In genomic region chr7:80078159-80078731, GRCh38 we compare ENCODE assay signal across 8 cellular contexts. TPM values are rescaled to one million over a fixed set of nuclear protein-coding genes. Genes with fewer than 3 reads are reported as not detected.
A peak's percentile ranks its signal among the peaks of the same experiment; 100 is the strongest.
DNase-seq lines count a peak whose midpoint lies in the region; ATAC-seq, FAIRE-seq and TF ChIP-seq lines count a peak whose summit lies in the region.

No MANE protein-coding gene starts in this region.

- H3K4me1 ChIP-seq in SJCRH30: no peaks in the 10 kb centered on the region

- H3K36me3 ChIP-seq in SJCRH30: no peaks in the 10 kb centered on the region

- TF ChIP-seq POLR2A in erythroblast (IDR thresholded peaks at IDR 0.05; ENCODE audit: low read length) (no peak), GM12891 (IDR thresholded peaks at IDR 0.05; ENCODE audit: low read depth, low read length) (no peak)

- DNase-seq in NCI-H510A treated with DMSO at 0.1 percent for 48 hours (lab: John Stamatoyannopoulos, UW) (peak; percentile 7), NCI-H510A (lab: John Stamatoyannopoulos, UW) (no peak), SJCRH30 (peak in 1 of 2 experiments; percentile 20), erythroblast (lab: John Stamatoyannopoulos, UW) (peak; percentile 45 to 64), GM20000 (ENCODE audit: low spot score) (no peak), GM12891 (ENCODE audit: insufficient read length, low spot score) (no peak)

- H3K4me3 ChIP-seq in SJCRH30 (peak overlapping the region; percentile 16; the same call in 1 of the 2 replicates), skin epidermis (peak overlapping the region in 6 of 7 experiments; percentile 3 to 29 (median 18))

- no peak for TF ChIP-seq CTCF in GM20000 (IDR thresholded peaks at IDR 0.05; ENCODE audit: extremely low read depth, missing control alignments)

- H3K9me3 ChIP-seq in SJCRH30 (replicated peaks): no peaks in the 10 kb centered on the region

- no peak for FAIRE-seq in GM12891 (lab: Jason Lieb, UNC)

- no peak overlapping the region for H3K27ac ChIP-seq in SJCRH30
- peak overlapping the region in 5 of 21 experiments; percentile 2 to 61 (median 25) for H3K27ac ChIP-seq in skin epidermis

- H3K27me3 ChIP-seq in SJCRH30: no peaks in the 10 kb centered on the region

- ATAC-seq in HG02981 (IDR thresholded peaks at IDR 0.05; ENCODE audit: unreplicated experiment): no peak

TF ChIP-seq in GM12891, 5 proteins besides CTCF, POLR2A, EP300 and RAD21:
- TF ChIP-seq POLR2AphosphoS5 (IDR thresholded peaks at IDR 0.05; ENCODE audit: low read depth, low read length): no peak
- no peak for TF ChIP-seq TAF1 (IDR thresholded peaks at IDR 0.05; ENCODE audit: low read depth, low read length)
- TF ChIP-seq POU2F2 (IDR thresholded peaks at IDR 0.05; ENCODE audit: low read depth, low read length): no peak
- TF ChIP-seq SPI1 (IDR thresholded peaks at IDR 0.05; ENCODE audit: low read depth, low read length): no peak
- TF ChIP-seq PAX5 (IDR thresholded peaks at IDR 0.05; ENCODE audit: insufficient read depth, low read length, severe bottlenecking): no peak

RNA-seq across cellular contexts. Expression of gene GNAI1, which starts 56.4 kb away (rescaled TPM):
- total RNA-seq in SJCRH30 (2014; rRNA removed; shearing (Covaris generic)): 39.4 and 44.0 TPM in 2 replicates
- not detected for polyA plus RNA-seq in GM12891 (2012; ENCODE audit: low read depth, missing spikeins)

Comparison
In these comparisons a context has a peak if more than half of its experiments do, and no peak if none do; other contexts are left out.
1. DNase-seq: peak in NCI-H510A treated with DMSO at 0.1 percent for 48 hours (single experiment) and erythroblast (2 of 2); none in NCI-H510A (single experiment), GM20000 (single experiment) and GM12891 (single experiment).